Comparison of ENCODE assay signal across 10 cellular contexts in the genomic region with DNA sequence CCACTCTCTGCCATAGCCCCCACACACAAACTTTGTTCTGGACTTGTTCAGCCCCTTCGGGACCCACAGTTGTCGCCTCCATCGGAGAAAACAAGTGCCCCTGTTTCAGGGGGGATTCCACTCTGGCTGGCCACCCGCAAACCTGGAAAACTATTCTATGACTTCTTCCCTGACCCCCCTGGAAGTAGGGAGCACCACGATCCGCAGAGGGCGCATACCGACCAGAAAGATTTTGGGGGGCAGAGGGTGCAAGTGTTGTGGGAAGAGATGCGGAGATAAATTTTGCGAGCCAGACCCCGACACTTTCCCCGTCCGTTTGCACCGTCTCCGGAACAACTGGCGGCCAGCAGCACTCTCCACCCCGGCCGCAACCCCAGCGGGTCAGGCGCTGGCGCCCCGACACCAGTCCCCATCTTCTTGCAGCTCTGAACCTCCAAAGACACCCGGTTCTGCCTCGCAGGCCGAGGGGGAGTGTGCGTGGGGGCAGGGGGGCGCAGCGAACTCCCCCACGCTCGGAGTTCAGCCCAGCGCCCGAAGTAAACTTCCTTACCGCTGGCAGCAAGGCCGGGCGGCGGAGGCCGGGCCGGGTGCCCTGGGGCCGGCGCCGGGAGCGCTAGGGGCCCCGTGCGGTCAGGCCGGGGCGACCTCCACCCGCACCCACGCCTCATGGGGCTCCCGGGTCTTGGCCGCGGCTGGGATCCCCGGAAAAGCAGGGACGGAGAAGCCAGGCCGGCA. TPM values are rescaled to one million over a fixed set of nuclear protein-coding genes. Genes with fewer than 3 reads are reported as not detected.
DNase-seq lines count a peak whose midpoint lies in the region; TF ChIP-seq lines count a peak whose summit lies in the region.
"Had no signal": no experiment of that assay in that cellular context is flagged by ENCODE, and none has a peak within 500 bp of the region (broad histone marks: within the 10 kb centered on the region; RNA-seq: fewer than 3 reads in every experiment).

No MANE protein-coding gene starts in this region.

- peak overlapping the region; percentile 93 for H3K9ac ChIP-seq in HUES64 (ENCODE audit: low read depth, low read length)
- H3K9ac ChIP-seq in neural cell (ENCODE audit: low read length) = peak overlapping the region; percentile 54
- no peak overlapping the region for H3K9ac ChIP-seq in Karpas-422 (ENCODE audit: low read length)

- DNase-seq in esophagus muscularis mucosa (ENCODE audit: extremely low spot score) (no peak), AG08395 (ENCODE audit: low spot score) (no peak), mesenteric fat pad (ENCODE audit: low spot score) (no peak), Karpas-422 (no peak), germinal center (ENCODE audit: low spot score) (no peak)

- TF ChIP-seq CTCF in esophagus muscularis mucosa (IDR thresholded peaks at IDR 0.05) = no peak
- no peak for TF ChIP-seq CTCF in neural cell (IDR thresholded peaks at IDR 0.05; ENCODE audit: poor library complexity, severe bottlenecking)

- H3K79me2 ChIP-seq in ACC112 (ENCODE audit: control insufficient read depth, insufficient read depth, low read length, unreplicated experiment) (no peaks in the 10 kb centered on the region), neural cell (replicated peaks; ENCODE audit: insufficient read depth, low read length) (peaks cover 57% of the 10 kb centered on the region), Karpas-422 (ENCODE audit: low read length) (no peaks in the 10 kb centered on the region)

- H3K4me2 ChIP-seq in neural cell (ENCODE audit: low read length) (peak overlapping the region; percentile 88), Karpas-422 (ENCODE audit: low read depth, low read length, poor library complexity, severe bottlenecking) (no peak overlapping the region)

- H3K27ac ChIP-seq in ACC112 (ENCODE audit: low read depth, low read length) (no peak overlapping the region), HUES64 (ENCODE audit: low read depth, low read length) (peak overlapping the region; percentile 100), esophagus muscularis mucosa (replicated peaks in 1 of 4) (no peak overlapping the region), neural cell (ENCODE audit: low read length) (no peak overlapping the region), Karpas-422 (ENCODE audit: low read length) (no peak overlapping the region)
- H3K27ac ChIP-seq: epithelial cell of prostate, RWPE1 had no signal

- H3K36me3 ChIP-seq in ACC112 (ENCODE audit: insufficient read depth, low read length) = no peaks in the 10 kb centered on the region
- H3K36me3 ChIP-seq in HUES64 (ENCODE audit: insufficient read depth, low read length) = no peaks in the 10 kb centered on the region; the same call in 1 of the 2 replicates
- H3K36me3 ChIP-seq in esophagus muscularis mucosa = no peaks in the 10 kb centered on the region
- no peaks in the 10 kb centered on the region for H3K36me3 ChIP-seq in neural cell (ENCODE audit: insufficient read depth, low read length)
- no peaks in the 10 kb centered on the region for H3K36me3 ChIP-seq in Karpas-422 (ENCODE audit: insufficient read depth, low read length)

- no peak for TF ChIP-seq RAD21 in neural cell (conservative IDR thresholded peaks at IDR 0.05)

- TF ChIP-seq EP300 in esophagus muscularis mucosa (IDR thresholded peaks at IDR 0.05) (no peak), neural cell (conservative IDR thresholded peaks at IDR 0.05; ENCODE audit: poor library complexity, severe bottlenecking) (no peak)

- intact Hi-C loops in esophagus muscularis mucosa (cut with DNase I) = no loop called here

- H3K4me3 ChIP-seq in ACC112 (ENCODE audit: low read depth, low read length) = peak overlapping the region; percentile 83
- H3K4me3 ChIP-seq in HUES64 (ENCODE audit: low read length) = peak overlapping the region; percentile 95
- peak overlapping the region; percentile 51 to 57 (median 52) for H3K4me3 ChIP-seq in esophagus muscularis mucosa
- H3K4me3 ChIP-seq in neural cell (ENCODE audit: low read length) = peak overlapping the region; percentile 78
- no peak overlapping the region for H3K4me3 ChIP-seq in Karpas-422 (ENCODE audit: low read length)

- H3K9me2 ChIP-seq in neural cell (ENCODE audit: insufficient read depth, low read length) = no peaks in the 10 kb centered on the region
- H3K9me2 ChIP-seq in Karpas-422 (replicated peaks; ENCODE audit: insufficient read depth, low read length) = no peaks in the 10 kb centered on the region

- WGBS in HUES64 = under 1% methylated on average over 54 of the region's 54 CpGs
- 3% methylated on average over 23 of the region's 54 CpGs for WGBS in esophagus muscularis mucosa

- no peaks in the 10 kb centered on the region for H3K4me1 ChIP-seq in ACC112 (ENCODE audit: control insufficient read depth, insufficient read depth, low read length, unreplicated experiment)
- peaks cover 34% of the 10 kb centered on the region for H3K4me1 ChIP-seq in HUES64 (ENCODE audit: insufficient read depth, low read length)
- H3K4me1 ChIP-seq in esophagus muscularis mucosa = peaks cover 22 to 54% (median 45%) of the 10 kb centered on the region in 4 donors
- no peaks in the 10 kb centered on the region for H3K4me1 ChIP-seq in Karpas-422 (ENCODE audit: low read length)

- no peak for TF ChIP-seq POLR2A in esophagus muscularis mucosa (IDR thresholded peaks at IDR 0.05; ENCODE audit: low read depth)

- no peaks in the 10 kb centered on the region for H4K20me1 ChIP-seq in neural cell (ENCODE audit: insufficient read depth)
- no peaks in the 10 kb centered on the region for H4K20me1 ChIP-seq in Karpas-422 (ENCODE audit: insufficient read depth, low read depth, low read length)

- H3F3A ChIP-seq in neural cell (ENCODE audit: insufficient read depth, low read length, poor library complexity, severe bottlenecking) = no peaks in the 10 kb centered on the region

- H3K27me3 ChIP-seq in ACC112 (ENCODE audit: insufficient read depth, low read length) = peaks cover 46% of the 10 kb centered on the region; the same call in 1 of the 2 replicates
- peaks cover 13% of the 10 kb centered on the region for H3K27me3 ChIP-seq in HUES64 (ENCODE audit: insufficient read depth, low read length)
- peaks cover 7 to 89% (median 57%) of the 10 kb centered on the region in 4 donors for H3K27me3 ChIP-seq in esophagus muscularis mucosa
- peaks cover 61% of the 10 kb centered on the region for H3K27me3 ChIP-seq in neural cell (ENCODE audit: insufficient read depth, low read depth, low read length)
- no peaks in the 10 kb centered on the region for H3K27me3 ChIP-seq in Karpas-422 (ENCODE audit: low read length)

- H3K9me3 ChIP-seq in HUES64 (ENCODE audit: insufficient read depth, low read depth, low read length) (no peaks in the 10 kb centered on the region), esophagus muscularis mucosa (no peaks in the 10 kb centered on the region), neural cell (ENCODE audit: low read length) (no peaks in the 10 kb centered on the region), Karpas-422 (ENCODE audit: low read length) (peaks cover 6% of the 10 kb centered on the region; the same call in 1 of the 2 replicates)

- H2AFZ ChIP-seq in ACC112 (ENCODE audit: low read length, unreplicated experiment) = peak overlapping the region; percentile 72
- no peak overlapping the region for H2AFZ ChIP-seq in neural cell (ENCODE audit: low read depth, low read length)
- H2AFZ ChIP-seq in Karpas-422 (ENCODE audit: low read length) = no peak overlapping the region

TF ChIP-seq in neural cell, 6 proteins besides CTCF, POLR2A, EP300 and RAD21:
- TF ChIP-seq SMC3 (conservative IDR thresholded peaks at IDR 0.05; ENCODE audit: poor library complexity) (peak; percentile 15), MXI1 (conservative IDR thresholded peaks at IDR 0.05; ENCODE audit: poor library complexity, severe bottlenecking) (peak; percentile 25)
- TF ChIP-seq, protein P1, sequence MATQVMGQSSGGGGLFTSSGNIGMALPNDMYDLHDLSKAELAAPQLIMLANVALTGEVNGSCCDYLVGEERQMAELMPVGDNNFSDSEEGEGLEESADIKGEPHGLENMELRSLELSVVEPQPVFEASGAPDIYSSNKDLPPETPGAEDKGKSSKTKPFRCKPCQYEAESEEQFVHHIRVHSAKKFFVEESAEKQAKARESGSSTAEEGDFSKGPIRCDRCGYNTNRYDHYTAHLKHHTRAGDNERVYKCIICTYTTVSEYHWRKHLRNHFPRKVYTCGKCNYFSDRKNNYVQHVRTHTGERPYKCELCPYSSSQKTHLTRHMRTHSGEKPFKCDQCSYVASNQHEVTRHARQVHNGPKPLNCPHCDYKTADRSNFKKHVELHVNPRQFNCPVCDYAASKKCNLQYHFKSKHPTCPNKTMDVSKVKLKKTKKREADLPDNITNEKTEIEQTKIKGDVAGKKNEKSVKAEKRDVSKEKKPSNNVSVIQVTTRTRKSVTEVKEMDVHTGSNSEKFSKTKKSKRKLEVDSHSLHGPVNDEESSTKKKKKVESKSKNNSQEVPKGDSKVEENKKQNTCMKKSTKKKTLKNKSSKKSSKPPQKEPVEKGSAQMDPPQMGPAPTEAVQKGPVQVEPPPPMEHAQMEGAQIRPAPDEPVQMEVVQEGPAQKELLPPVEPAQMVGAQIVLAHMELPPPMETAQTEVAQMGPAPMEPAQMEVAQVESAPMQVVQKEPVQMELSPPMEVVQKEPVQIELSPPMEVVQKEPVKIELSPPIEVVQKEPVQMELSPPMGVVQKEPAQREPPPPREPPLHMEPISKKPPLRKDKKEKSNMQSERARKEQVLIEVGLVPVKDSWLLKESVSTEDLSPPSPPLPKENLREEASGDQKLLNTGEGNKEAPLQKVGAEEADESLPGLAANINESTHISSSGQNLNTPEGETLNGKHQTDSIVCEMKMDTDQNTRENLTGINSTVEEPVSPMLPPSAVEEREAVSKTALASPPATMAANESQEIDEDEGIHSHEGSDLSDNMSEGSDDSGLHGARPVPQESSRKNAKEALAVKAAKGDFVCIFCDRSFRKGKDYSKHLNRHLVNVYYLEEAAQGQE (IDR thresholded peaks at IDR 0.05; ENCODE audit: borderline replicate concordance) = no peak
TF ChIP-seq in neural cell: peak in this region for 2.

RNA-seq across cellular contexts. Expression of a gene that starts 0.7 kb away (rescaled TPM):
- 62.6 TPM for polyA plus RNA-seq in HUES64 (2013, experiment 1 of 2)
- 75.5 TPM for polyA plus RNA-seq in HUES64 (2013, experiment 2 of 2)
- total RNA-seq in esophagus muscularis mucosa (not detected), mesenteric fat pad (0.45 TPM)
- 0.08 and 0.22 TPM in 2 replicates for polyA plus RNA-seq in neural cell
- 0.69 and 2.4 TPM in 2 replicates for polyA minus RNA-seq in neural cell
- not detected in 2 replicates for total RNA-seq in Karpas-422 (2014; rRNA removed; shearing (Covaris generic); ENCODE audit: low replicate concordance)
